In the genomic region with DNA sequence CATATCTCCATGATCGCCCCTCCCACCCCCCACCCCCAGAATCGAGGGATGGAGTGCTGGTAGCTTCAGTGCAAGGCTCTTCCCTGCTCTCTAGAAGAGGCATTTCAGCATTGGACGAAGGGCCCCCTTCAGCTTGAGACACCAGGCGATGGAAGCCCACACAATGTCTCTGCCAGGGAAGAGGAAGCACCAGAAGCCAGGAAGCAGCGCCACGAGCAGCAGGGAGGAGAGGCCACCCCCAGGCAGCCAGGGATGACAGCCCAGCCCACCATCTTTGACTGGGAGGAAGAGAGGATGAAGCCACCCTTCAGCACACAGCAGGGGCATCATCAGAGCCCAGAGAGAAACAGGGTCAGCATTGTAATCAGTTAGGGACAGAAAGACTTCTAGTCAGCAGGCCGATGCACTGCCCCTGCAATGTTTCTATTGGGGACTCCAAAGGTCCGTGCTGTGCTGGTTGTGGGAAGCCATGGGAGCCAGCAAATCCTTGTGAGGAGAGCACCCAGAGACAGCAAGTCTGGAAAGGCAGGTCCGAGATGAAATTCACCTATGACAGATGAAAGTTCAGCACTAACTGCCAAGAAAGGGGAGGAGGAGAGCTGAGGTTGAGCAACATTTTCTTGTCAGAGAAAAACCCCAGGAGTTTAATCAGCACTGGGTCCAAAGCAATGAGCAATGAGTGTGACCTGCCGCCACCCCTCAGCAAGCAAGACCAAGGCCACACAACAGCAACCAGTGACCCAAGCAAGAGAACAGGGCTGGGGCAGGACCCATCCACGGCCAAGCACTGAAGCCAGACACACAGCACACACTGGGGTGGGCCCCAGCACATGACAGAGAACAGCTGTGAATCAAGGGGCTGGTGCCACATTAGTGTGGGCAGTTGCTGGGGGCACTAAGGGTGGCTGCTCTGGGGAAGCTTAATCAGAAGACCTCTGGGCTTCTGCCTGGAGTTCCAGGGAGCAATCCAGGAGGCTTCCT, we compare ENCODE assay signal across 15 cellular contexts. TPM values are rescaled to one million over a fixed set of nuclear protein-coding genes. Genes with fewer than 3 reads are reported as not detected.
DNase-seq lines count a peak whose midpoint lies in the region; ATAC-seq and TF ChIP-seq lines count a peak whose summit lies in the region.
"Had no signal": no experiment of that assay in that cellular context is flagged by ENCODE, and none has a peak within 500 bp of the region (broad histone marks: within the 10 kb centered on the region; RNA-seq: fewer than 3 reads in every experiment).

No MANE protein-coding gene starts in this region.

- no peaks in the 10 kb centered on the region for H3K9me3 Mint-ChIP-seq in endodermal cell
- H3K9me3 Mint-ChIP-seq: activated T-helper 2 cell treated with anti-CD3 and anti-CD28 coated beads, Interferon-gamma antibody, Interleukin-2, Interleukin-4, amounts not matched to agents 10 μg/mL and 5 μg/mL and 100 μg/mL, durations not matched to agents 14 hours and 24 hours and 36 hours had no signal

- 68 to 79% methylated on average over 4 to 11 of the region's 11 CpGs for WGBS in endodermal cell (ENCODE audit: insufficient coverage in 1 of 2, insufficient read length in 1 of 2), 2 experiments
- 50% methylated on average over 8 of the region's 11 CpGs for WGBS in right lobe of liver (ENCODE audit: insufficient coverage, low coverage, low lambda C conversion rate, missing lambda C conversion rate)
- WGBS in aorta, 2 donors = 81 to 82% methylated on average over 11 of the region's 11 CpGs

- no peak for TF ChIP-seq POLR2A in right lobe of liver (IDR thresholded peaks at IDR 0.05)

- ATAC-seq in Right ventricle myocardium inferior (peak; percentile 39), right lobe of liver (peak; percentile 69 to 92 (median 85)), aorta (ENCODE audit: low FRiP score) (peak; percentile 33), HG03280 (IDR thresholded peaks at IDR 0.05; ENCODE audit: unreplicated experiment) (no peak)

- intact Hi-C loops in Right ventricle myocardium inferior (cut with DNase I) (no loop called here), left ventricle myocardium inferior (cut with micrococcal nuclease) (no loop called here), right lobe of liver (cut with DNase I) (no loop called here), aorta (cut with DNase I) (no loop called here)

- DNase-seq in Right ventricle myocardium inferior (ENCODE audit: missing footprints) (no peak), left ventricle myocardium inferior (no peak), endodermal cell (peak; percentile 40), right lobe of liver (peak; percentile 56 to 84 (median 62)), aorta (no peak), activated gamma-delta T cell treated with Interleukin-2 at 50 U/mL for 16 hours (no peak), mucosa of gallbladder (ENCODE audit: low spot score) (no peak)
- DNase-seq: activated CD4-positive, alpha-beta T cell treated with anti-CD3 and anti-CD28 coated beads, Interleukin-2, amount 50 U/mL, for 1 hour; NCI-H2227 treated with DMSO at 0.1 percent for 48 hours; stimulated activated CD4-positive, alpha-beta T cell treated with anti-CD3 and anti-CD28 coated beads, Interleukin-1b, Interleukin-23, amount 100 ng/mL, for 48 hours had no signal

- H3K9ac ChIP-seq in endodermal cell (ENCODE audit: extremely low read depth, low read length, poor library complexity, severe bottlenecking) = no peak overlapping the region

- H3K27ac Mint-ChIP-seq in endodermal cell = no peak overlapping the region
- H3K27ac Mint-ChIP-seq: activated T-helper 2 cell treated with anti-CD3 and anti-CD28 coated beads, Interferon-gamma antibody, Interleukin-2, Interleukin-4, amounts not matched to agents 10 μg/mL and 5 μg/mL and 100 μg/mL, durations not matched to agents 14 hours and 24 hours and 36 hours had no signal

- no peaks in the 10 kb centered on the region for H3K4me1 Mint-ChIP-seq in endodermal cell

- H3K4me1 ChIP-seq in left ventricle myocardium inferior (no peaks in the 10 kb centered on the region), endodermal cell (ENCODE audit: control insufficient read depth, insufficient read depth, low read length) (no peaks in the 10 kb centered on the region), right lobe of liver (peaks cover 0 to 10% (median 3%) of the 10 kb centered on the region in 4 donors), aorta (ENCODE audit: control insufficient read depth in 1 of 2, insufficient read depth in 2 of 2, low read length in 2 of 2) (no peaks in the 10 kb centered on the region)

- H3K4me3 Mint-ChIP-seq in endodermal cell = no peak overlapping the region

- TF ChIP-seq CTCF in left ventricle myocardium inferior (IDR thresholded peaks at IDR 0.05; ENCODE audit: borderline replicate concordance) (no peak), endodermal cell (conservative IDR thresholded peaks at IDR 0.05) (no peak), right lobe of liver (IDR thresholded peaks at IDR 0.05) (no peak)

- H3K27me3 ChIP-seq in left ventricle myocardium inferior (ENCODE audit: low read depth) = no peaks in the 10 kb centered on the region
- no peaks in the 10 kb centered on the region for H3K27me3 ChIP-seq in endodermal cell (ENCODE audit: control insufficient read depth, insufficient read depth, low read length, poor library complexity, severe bottlenecking)
- H3K27me3 ChIP-seq in right lobe of liver = no peaks in the 10 kb centered on the region
- no peaks in the 10 kb centered on the region for H3K27me3 ChIP-seq in aorta (ENCODE audit: control insufficient read depth in 1 of 2, insufficient read depth in 2 of 2, low read length in 1 of 2)
- H3K27me3 ChIP-seq: ovary had no signal

- H3K4me3 ChIP-seq in left ventricle myocardium inferior (no peak overlapping the region), endodermal cell (ENCODE audit: low read length) (no peak overlapping the region), right lobe of liver (no peak overlapping the region), aorta (ENCODE audit: low read length in 2 of 2) (no peak overlapping the region)
- H3K4me3 ChIP-seq: ovary had no signal

- H3K27ac ChIP-seq in left ventricle myocardium inferior (replicated peaks) (no peak overlapping the region), endodermal cell (ENCODE audit: low read depth, low read length) (no peak overlapping the region), right lobe of liver (peak overlapping the region in 1 of 3 donors; percentile 67), aorta (ENCODE audit: low read depth in 1 of 2, low read length in 2 of 2) (no peak overlapping the region)
- H3K27ac ChIP-seq: ovary had no signal

- H3K9me3 ChIP-seq in left ventricle myocardium inferior (replicated peaks) (no peaks in the 10 kb centered on the region), endodermal cell (ENCODE audit: control insufficient read depth, low read length) (no peaks in the 10 kb centered on the region), right lobe of liver (no peaks in the 10 kb centered on the region), aorta (ENCODE audit: control insufficient read depth, low read length) (no peaks in the 10 kb centered on the region)
- H3K9me3 ChIP-seq: ovary had no signal

- H3K36me3 Mint-ChIP-seq in endodermal cell (ENCODE audit: low read depth) = no peaks in the 10 kb centered on the region

- no peaks in the 10 kb centered on the region for H3K36me3 ChIP-seq in left ventricle myocardium inferior
- H3K36me3 ChIP-seq in endodermal cell (ENCODE audit: control insufficient read depth, insufficient read depth, low read length) = no peaks in the 10 kb centered on the region
- no peaks in the 10 kb centered on the region for H3K36me3 ChIP-seq in right lobe of liver
- no peaks in the 10 kb centered on the region for H3K36me3 ChIP-seq in aorta (ENCODE audit: control insufficient read depth in 1 of 2, insufficient read depth in 2 of 2, low read length in 1 of 2)
- H3K36me3 ChIP-seq: ovary had no signal

- H3K27me3 Mint-ChIP-seq in endodermal cell (ENCODE audit: insufficient read depth) = peaks cover 24% of the 10 kb centered on the region

RNA-seq across cellular contexts. Expression of gene TMEM72, which starts 15.9 kb away (rescaled TPM):
- total RNA-seq in Right ventricle myocardium inferior (not detected), left ventricle myocardium inferior (not detected), endodermal cell (not detected), right lobe of liver (not detected), aorta (not detected), mucosa of gallbladder (not detected)
- polyA plus RNA-seq in endodermal cell (2013, experiment 1 of 2) = 0.21 TPM
- polyA plus RNA-seq in endodermal cell (2013, experiment 2 of 2) = 0.12 TPM
- not detected for polyA plus RNA-seq in aorta
- total RNA-seq: activated T-helper 2 cell treated with anti-CD3 and anti-CD28 coated beads, Interferon-gamma antibody, Interleukin-2, Interleukin-4, amounts not matched to agents 10 μg/mL and 5 μg/mL and 100 μg/mL, durations not matched to agents 14 hours and 24 hours and 36 hours; lung microvascular endothelial cell; ovary; T-helper 2 cell treated with Interferon-gamma antibody and Interleukin-4, amounts not matched to agents 100 ng/mL and 5 ng/mL, for 36 hours had no signal

RNA-seq across cellular contexts. Expression of gene RASSF4, which starts 32.5 kb away (rescaled TPM):
- 91.5 TPM for total RNA-seq in Right ventricle myocardium inferior
- total RNA-seq in left ventricle myocardium inferior = 103 TPM
- 10 to 100 TPM in 1 of 2 donors, 1 to 10 TPM in 1; 5.2 to 14.1 TPM for total RNA-seq in endodermal cell
- 17.2 TPM for polyA plus RNA-seq in endodermal cell (2013, experiment 1 of 2)
- polyA plus RNA-seq in endodermal cell (2013, experiment 2 of 2) = 20.0 TPM
- 10 to 100 TPM; 13.6 to 28.5 (median 19.6) TPM for total RNA-seq in right lobe of liver
- total RNA-seq in aorta = 10 to 100 TPM; 26.7 to 82.1 TPM
- 10 to 100 TPM; 13.5 to 32.0 TPM for polyA plus RNA-seq in aorta
- total RNA-seq in mucosa of gallbladder = 41.9 TPM

RNA-seq across cellular contexts. Expression of gene DEPP1, which starts 51.5 kb away (rescaled TPM):
- total RNA-seq in Right ventricle myocardium inferior = 33.0 TPM
- 27.5 TPM for total RNA-seq in left ventricle myocardium inferior
- 1 to 10 TPM; 1.3 to 2.6 TPM for total RNA-seq in endodermal cell
- 0.89 TPM for polyA plus RNA-seq in endodermal cell (2013, experiment 1 of 2)
- 1.2 TPM for polyA plus RNA-seq in endodermal cell (2013, experiment 2 of 2)
- total RNA-seq in right lobe of liver = 10 to 100 TPM in 5 of 6 experiments, 1 to 10 TPM in 1; 5.3 to 94.6 (median 71.5) TPM
- 100 to 1,000 TPM in 1 of 2 donors, 10 to 100 TPM in 1; 84.2 to 254 TPM for total RNA-seq in aorta
- polyA plus RNA-seq in aorta = 100 to 1,000 TPM in 1 of 2 donors, 10 to 100 TPM in 1; 55.2 to 492 TPM
- total RNA-seq in mucosa of gallbladder = 45.8 TPM

Comparison
In these comparisons a context has a peak if more than half of its experiments do, and no peak if none do; other contexts are left out.
1. DNase-seq: peak in endodermal cell (single experiment) and right lobe of liver (3 of 3); none in Right ventricle myocardium inferior (single experiment), left ventricle myocardium inferior (single experiment), aorta (0 of 2), activated gamma-delta T cell treated with Interleukin-2 at 50 U/mL for 16 hours (single experiment) and mucosa of gallbladder (single experiment).